8 cellular contexts compared by ENCODE assay signal in the genomic region with DNA sequence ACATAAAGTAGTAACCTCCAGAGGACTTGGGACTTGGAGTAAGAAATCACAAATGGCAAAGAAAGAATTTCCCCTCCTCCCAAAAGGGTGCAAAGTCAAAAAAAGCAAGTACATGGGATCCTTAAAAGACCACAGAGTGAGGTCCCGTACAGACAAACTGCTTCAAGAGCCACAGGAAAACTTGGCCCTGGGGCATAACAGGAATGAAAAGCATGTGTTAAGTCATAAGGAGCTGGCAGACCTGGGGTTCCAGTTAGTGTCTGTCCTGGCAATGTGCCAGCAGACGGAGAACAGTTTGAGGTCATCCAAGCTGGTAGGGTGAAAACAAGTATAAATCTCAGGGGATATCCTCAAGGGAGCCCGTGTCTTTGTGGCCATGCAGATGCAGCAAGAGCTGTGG.
DNase-seq lines count a peak whose midpoint lies in the region; ATAC-seq and TF ChIP-seq lines count a peak whose summit lies in the region.

No MANE protein-coding gene starts in this region.

- DNase-seq in Calu3, result peak; percentile 5
- peak; percentile 96 for DNase-seq in M059J (ENCODE audit: low read depth)
- DNase-seq in central memory CD8-positive, alpha-beta T cell (ENCODE audit: low spot score in 2 of 2), result no peak
- peak in 1 of 2 experiments; percentile 45 for DNase-seq in mesothelial cell of epicardium (ENCODE audit: low spot score in 2 of 2, unreplicated experiment in 2 of 2)
- no peak for DNase-seq in GM10266 (ENCODE audit: extremely low spot score)
- DNase-seq in activated CD4-positive, alpha-beta memory T cell treated with anti-CD3 and anti-CD28 coated beads, Interleukin-2, amount 10 ng/mL, durations not matched to agents 7 days and 5 days, result no peak

- BruUV-seq in Calu3 (replicated peaks; lab: Mats Ljungman, UMichigan), result no TSS peak

- no peak for TF ChIP-seq CTCF in Calu3 (IDR thresholded peaks at IDR 0.05; ENCODE audit: unreplicated experiment)
- TF ChIP-seq CTCF in mesothelial cell of epicardium (IDR thresholded peaks at IDR 0.05; ENCODE audit: unreplicated experiment), result no peak
- TF ChIP-seq CTCF in GM10266 (IDR thresholded peaks at IDR 0.05; ENCODE audit: control insufficient read depth, insufficient read depth, low read depth, missing control alignments), result no peak

- ATAC-seq in central memory CD8-positive, alpha-beta T cell (replicated peaks; ENCODE audit: extremely low read depth, poor library complexity, severe bottlenecking), result no peak
- ATAC-seq in HG03354 (IDR thresholded peaks at IDR 0.05; ENCODE audit: poor library complexity, severe bottlenecking, unreplicated experiment), result no peak
- no peak for ATAC-seq in HG02870 (IDR thresholded peaks at IDR 0.05; ENCODE audit: unreplicated experiment)

- peaks cover 22% of the 10 kb centered on the region for H3K27me3 Mint-ChIP-seq in Calu3 (ENCODE audit: unreplicated experiment)
- no peaks in the 10 kb centered on the region for H3K27me3 Mint-ChIP-seq in central memory CD8-positive, alpha-beta T cell
- no peaks in the 10 kb centered on the region for H3K27me3 Mint-ChIP-seq in mesothelial cell of epicardium (ENCODE audit: low read depth)
- peaks cover 3% of the 10 kb centered on the region for H3K27me3 Mint-ChIP-seq in activated CD4-positive, alpha-beta memory T cell treated with anti-CD3 and anti-CD28 coated beads, Interleukin-2, amount 10 ng/mL, durations not matched to agents 7 days and 5 days

- H3K27ac Mint-ChIP-seq in Calu3 (ENCODE audit: unreplicated experiment), result peak overlapping the region; percentile 62
- no peak overlapping the region for H3K27ac Mint-ChIP-seq in central memory CD8-positive, alpha-beta T cell (ENCODE audit: low read depth)
- H3K27ac Mint-ChIP-seq in mesothelial cell of epicardium, result peak overlapping the region; percentile 74
- no peak overlapping the region for H3K27ac Mint-ChIP-seq in activated CD4-positive, alpha-beta memory T cell treated with anti-CD3 and anti-CD28 coated beads, Interleukin-2, amount 10 ng/mL, durations not matched to agents 7 days and 5 days

- no peaks in the 10 kb centered on the region for H3K36me3 Mint-ChIP-seq in Calu3 (ENCODE audit: insufficient read depth, unreplicated experiment)
- H3K36me3 Mint-ChIP-seq in central memory CD8-positive, alpha-beta T cell (ENCODE audit: insufficient read depth), result no peaks in the 10 kb centered on the region
- H3K36me3 Mint-ChIP-seq in mesothelial cell of epicardium, result no peaks in the 10 kb centered on the region
- H3K36me3 Mint-ChIP-seq in activated CD4-positive, alpha-beta memory T cell treated with anti-CD3 and anti-CD28 coated beads, Interleukin-2, amount 10 ng/mL, durations not matched to agents 7 days and 5 days (ENCODE audit: low read depth), result no peaks in the 10 kb centered on the region

- CTCF ChIA-PET in Calu3 (lab: Charles Lee), result interaction anchor here (0.5 to 0.6 kb wide), 2 partner anchors 75 to 79 kb away, joined by 4 to 5 read pairs; no protein-coding TSS in a partner anchor
- CTCF ChIA-PET in activated CD4-positive, alpha-beta memory T cell treated with anti-CD3 and anti-CD28 coated beads, Interleukin-2, amount 10 ng/mL, durations not matched to agents 7 days and 5 days (lab: Charles Lee), result no interaction called here

- POLR2A ChIA-PET in activated CD4-positive, alpha-beta memory T cell treated with anti-CD3 and anti-CD28 coated beads, Interleukin-2, amount 10 ng/mL, durations not matched to agents 7 days and 5 days (lab: Charles Lee), result no interaction called here

- H3K9me3 Mint-ChIP-seq in Calu3 (ENCODE audit: low read depth, unreplicated experiment) (no peaks in the 10 kb centered on the region), mesothelial cell of epicardium (no peaks in the 10 kb centered on the region)
- H3K9me3 Mint-ChIP-seq in central memory CD8-positive, alpha-beta T cell, result no peaks in the 10 kb centered on the region
- no peaks in the 10 kb centered on the region for H3K9me3 Mint-ChIP-seq in activated CD4-positive, alpha-beta memory T cell treated with anti-CD3 and anti-CD28 coated beads, Interleukin-2, amount 10 ng/mL, durations not matched to agents 7 days and 5 days

- intact Hi-C loops in Calu3 (cut with micrococcal nuclease; ENCODE audit: unreplicated experiment), result no loop called here

- H3K4me1 Mint-ChIP-seq in Calu3 (ENCODE audit: low read depth, unreplicated experiment) (peaks cover 24% of the 10 kb centered on the region), mesothelial cell of epicardium (peaks cover 66% of the 10 kb centered on the region)
- peaks cover 18% of the 10 kb centered on the region for H3K4me1 Mint-ChIP-seq in central memory CD8-positive, alpha-beta T cell
- peaks cover 19% of the 10 kb centered on the region for H3K4me1 Mint-ChIP-seq in activated CD4-positive, alpha-beta memory T cell treated with anti-CD3 and anti-CD28 coated beads, Interleukin-2, amount 10 ng/mL, durations not matched to agents 7 days and 5 days

- H3K4me3 Mint-ChIP-seq in Calu3 (ENCODE audit: low read depth, unreplicated experiment) (peak overlapping the region; percentile 16), mesothelial cell of epicardium (no peak overlapping the region)
- H3K4me3 Mint-ChIP-seq in central memory CD8-positive, alpha-beta T cell, result peak overlapping the region; percentile 12
- H3K4me3 Mint-ChIP-seq in activated CD4-positive, alpha-beta memory T cell treated with anti-CD3 and anti-CD28 coated beads, Interleukin-2, amount 10 ng/mL, durations not matched to agents 7 days and 5 days, result no peak overlapping the region

Comparison
In these comparisons a context has a peak if more than half of its experiments do, and no peak if none do; other contexts are left out.
1. DNase-seq: peak in Calu3 (single experiment) and M059J (single experiment); none in central memory CD8-positive, alpha-beta T cell (0 of 2), GM10266 (single experiment) and activated CD4-positive, alpha-beta memory T cell treated with anti-CD3 and anti-CD28 coated beads, Interleukin-2, amount 10 ng/mL, durations not matched to agents 7 days and 5 days (single experiment).
2. H3K27ac Mint-ChIP-seq: peak in Calu3 (single experiment) and mesothelial cell of epicardium (single experiment); none in central memory CD8-positive, alpha-beta T cell (single experiment) and activated CD4-positive, alpha-beta memory T cell treated with anti-CD3 and anti-CD28 coated beads, Interleukin-2, amount 10 ng/mL, durations not matched to agents 7 days and 5 days (single experiment).
3. H3K4me3 Mint-ChIP-seq: peak in Calu3 (single experiment) and central memory CD8-positive, alpha-beta T cell (single experiment); none in mesothelial cell of epicardium (single experiment) and activated CD4-positive, alpha-beta memory T cell treated with anti-CD3 and anti-CD28 coated beads, Interleukin-2, amount 10 ng/mL, durations not matched to agents 7 days and 5 days (single experiment).